ENCODE assay signal across 17 cellular contexts in the genomic region with DNA sequence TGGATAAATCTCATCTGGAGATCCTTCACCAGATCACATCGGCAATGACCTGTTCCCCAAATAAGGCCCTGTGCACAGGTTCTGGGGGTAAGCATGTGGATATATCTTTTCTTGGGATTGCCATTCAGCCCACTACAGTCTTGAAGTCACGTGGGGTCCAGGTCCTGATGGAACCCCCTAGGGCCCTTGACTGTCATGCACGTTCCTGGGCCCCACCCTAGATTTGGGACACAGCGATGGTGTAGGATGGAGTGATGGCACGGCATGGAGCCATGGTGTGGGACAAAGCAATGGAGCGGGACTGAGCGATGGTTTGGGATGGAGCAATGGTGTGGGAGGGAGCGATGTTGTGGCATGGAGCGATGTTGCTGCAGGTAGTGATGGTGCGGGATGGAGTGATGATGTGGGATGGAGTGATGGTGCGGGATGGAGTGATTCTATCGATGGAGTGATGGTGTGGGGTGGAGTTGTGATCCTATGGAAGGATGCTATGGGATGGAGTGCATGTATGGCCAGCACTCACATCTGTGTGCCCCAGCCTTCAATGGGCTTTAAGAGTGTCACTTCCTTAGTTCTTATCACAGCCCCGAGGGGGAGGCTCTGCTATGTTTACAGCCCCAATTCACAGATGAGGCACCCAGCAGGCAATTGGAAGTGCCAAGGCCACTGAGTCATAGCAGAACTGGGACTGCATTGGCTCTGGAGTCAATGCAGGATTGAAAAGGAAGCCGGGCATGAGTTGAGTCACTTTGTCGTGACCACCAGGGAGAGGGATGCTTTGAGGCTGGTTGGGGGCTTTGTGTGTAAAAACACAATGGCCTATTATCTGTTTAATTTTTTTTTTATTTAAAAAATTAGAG.
"Had no signal": no experiment of that assay in that cellular context is flagged by ENCODE, and none has a peak within 500 bp of the region (broad histone marks: within the 10 kb centered on the region; RNA-seq: fewer than 3 reads in every experiment).

No MANE protein-coding gene starts in this region.

- H3K9me3 ChIP-seq: adrenal gland, lower lobe of right lung, neutrophil, tibial artery had no signal

- H3K4me1 Mint-ChIP-seq: activated CD4-positive, alpha-beta T cell treated with anti-CD3 and anti-CD28 coated beads for 36 hours; natural killer cell; WTC11 had no signal

- H3K4me1 ChIP-seq: adrenal gland, lower lobe of right lung, tibial artery had no signal

- H3K36me3 ChIP-seq: adrenal gland, cardiac muscle cell, lower lobe of right lung, neutrophil, tibial artery had no signal

- H3K27me3 ChIP-seq: cardiac muscle cell had no signal

- DNase-seq: activated CD4-positive, alpha-beta T cell treated with anti-CD3 and anti-CD28 coated beads for 36 hours; activated CD4-positive, alpha-beta T cell treated with anti-CD3 and anti-CD28 coated beads, Interleukin-2, amount 50 U/mL, for 48 hours; activated gamma-delta T cell treated with Interleukin-2 at 50 U/mL for 16 hours; adrenal gland; effector memory CD8-positive, alpha-beta T cell; left colon; lower lobe of right lung; natural killer cell; stimulated activated CD8-positive, alpha-beta memory T cell treated with anti-CD3 and anti-CD28 coated beads, Interleukin-4, amount 100 ng/mL, for 48 hours; stimulated activated naive CD4-positive, alpha-beta T cell treated with Interleukin-2 at 50 U/mL for 16 hours; substantia nigra had no signal

- H3K4me3 ChIP-seq: adrenal gland, cardiac muscle cell, lower lobe of right lung, tibial artery had no signal

- ATAC-seq: activated CD4-positive, alpha-beta T cell treated with anti-CD3 and anti-CD28 coated beads for 36 hours; activated naive CD4-positive, alpha-beta T cell treated with anti-CD3 and anti-CD28 coated beads, Interleukin-2, amount 50 U/mL, for 72 hours; effector memory CD8-positive, alpha-beta T cell; left colon; lower lobe of right lung; natural killer cell; WTC11 had no signal

- H3K4me3 Mint-ChIP-seq: activated CD4-positive, alpha-beta T cell treated with anti-CD3 and anti-CD28 coated beads for 36 hours; effector memory CD8-positive, alpha-beta T cell; natural killer cell; WTC11 had no signal

- H3K27ac ChIP-seq: adrenal gland, cardiac muscle cell, lower lobe of right lung, neutrophil, tibial artery had no signal

- FAIRE-seq: urothelium cell line had no signal

- H3K9me3 Mint-ChIP-seq: natural killer cell had no signal

- H3K27ac Mint-ChIP-seq: activated CD4-positive, alpha-beta T cell treated with anti-CD3 and anti-CD28 coated beads for 36 hours; activated naive CD4-positive, alpha-beta T cell treated with anti-CD3 and anti-CD28 coated beads, Interleukin-2, amount 50 U/mL, for 72 hours; effector memory CD8-positive, alpha-beta T cell; natural killer cell; WTC11 had no signal
